Comparison of ENCODE assay signal across 8 cellular contexts in the genomic region with DNA sequence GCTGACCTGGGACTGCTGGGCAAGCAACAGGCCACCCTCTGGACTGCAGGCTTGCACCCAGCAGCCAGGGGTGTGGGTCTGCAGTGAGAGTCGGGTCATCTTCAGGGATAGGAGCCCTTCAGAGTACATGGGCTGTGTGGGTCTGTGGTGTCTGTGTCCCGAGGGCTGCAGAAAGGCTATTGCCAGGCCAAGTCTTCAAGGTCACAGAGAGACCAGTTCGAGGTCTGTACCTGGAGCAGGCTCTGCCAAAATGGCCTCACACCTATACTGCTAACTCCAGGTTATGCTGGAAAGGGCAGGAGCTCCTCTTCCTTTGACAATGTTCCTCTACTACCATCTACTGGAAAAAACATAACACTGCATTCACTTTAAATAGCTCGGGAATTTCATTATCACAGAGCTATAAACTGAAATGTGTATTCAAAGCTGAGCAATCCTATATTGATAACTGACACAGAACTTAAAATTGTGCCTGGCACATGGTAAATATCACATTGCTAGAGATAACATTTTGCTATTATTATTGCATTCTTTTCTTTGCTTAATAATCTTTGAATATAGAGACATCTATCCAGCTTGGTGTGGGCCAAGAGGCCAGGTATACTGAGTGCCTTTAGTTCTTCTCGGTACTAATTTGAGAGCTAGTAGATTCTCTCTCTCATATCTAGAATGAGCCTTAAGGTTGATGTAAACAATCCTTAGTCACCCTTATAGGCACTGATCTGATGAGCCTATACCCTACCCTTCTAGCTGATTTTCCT. TPM values are rescaled to one million over a fixed set of nuclear protein-coding genes. Genes with fewer than 3 reads are reported as not detected.
DNase-seq lines count a peak whose midpoint lies in the region; ATAC-seq and TF ChIP-seq lines count a peak whose summit lies in the region.

No MANE protein-coding gene starts in this region.

- no peak overlapping the region for H3K9ac ChIP-seq in endodermal cell (ENCODE audit: extremely low read depth, low read length, poor library complexity, severe bottlenecking)

- no peaks in the 10 kb centered on the region for H3K79me2 ChIP-seq in OCI-LY7 (ENCODE audit: insufficient read depth, low read depth, low read length)

- no peaks in the 10 kb centered on the region for H3K9me3 ChIP-seq in OCI-LY7 (ENCODE audit: low read length)
- no peaks in the 10 kb centered on the region for H3K9me3 ChIP-seq in endodermal cell (ENCODE audit: control insufficient read depth, low read length)

- H3K27me3 ChIP-seq in endodermal cell (ENCODE audit: control insufficient read depth, insufficient read depth, low read length, poor library complexity, severe bottlenecking), result peaks cover 38% of the 10 kb centered on the region

- no TSS peak for BruUV-seq in OCI-LY7 (replicated peaks; lab: Mats Ljungman, UMichigan)

- POLR2A ChIA-PET in OCI-LY7 (lab: Charles Lee), result interaction anchor here (0.5 to 0.8 kb wide), 3 partner anchors 9 to 227 kb away, joined by 3 read pairs; no protein-coding TSS in a partner anchor

- H3K4me3 ChIP-seq in OCI-LY7 (ENCODE audit: low read depth, low read length, poor library complexity, severe bottlenecking), result no peak overlapping the region
- no peak overlapping the region for H3K4me3 ChIP-seq in endodermal cell (ENCODE audit: low read length)

- peak; percentile 62 for ATAC-seq in GM18858 (IDR thresholded peaks at IDR 0.05; ENCODE audit: unreplicated experiment)
- no peak for ATAC-seq in HG02970 (IDR thresholded peaks at IDR 0.05; ENCODE audit: low FRiP score, unreplicated experiment)
- ATAC-seq in GM19397 (IDR thresholded peaks at IDR 0.05; ENCODE audit: unreplicated experiment), result no peak

- H3K27ac ChIP-seq in C4-2B (no peak overlapping the region), OCI-LY7 (ENCODE audit: low read depth, low read length, poor library complexity, severe bottlenecking) (no peak overlapping the region), endodermal cell (ENCODE audit: low read depth, low read length) (no peak overlapping the region)

- no peak overlapping the region for H3K27ac Mint-ChIP-seq in endodermal cell

- H3K4me3 Mint-ChIP-seq in endodermal cell, result no peak overlapping the region

- no peaks in the 10 kb centered on the region for H3K9me2 ChIP-seq in OCI-LY7 (ENCODE audit: insufficient read depth, low read length)

- intact Hi-C loops in OCI-LY7 (cut with micrococcal nuclease; ENCODE audit: unreplicated experiment), result loop anchor here (2.0 to 5.0 kb wide), 3 partner anchors 220 to 408 kb away; no protein-coding TSS in a partner anchor

- no peak overlapping the region for H3K4me2 ChIP-seq in OCI-LY7 (ENCODE audit: low read length)

- H3K36me3 ChIP-seq in OCI-LY7 (ENCODE audit: insufficient read depth, low read length) (no peaks in the 10 kb centered on the region), endodermal cell (ENCODE audit: control insufficient read depth, insufficient read depth, low read length) (no peaks in the 10 kb centered on the region)

- H3K27me3 Mint-ChIP-seq in endodermal cell (ENCODE audit: insufficient read depth), result peaks cover 47% of the 10 kb centered on the region

- no peaks in the 10 kb centered on the region for H3K4me1 Mint-ChIP-seq in endodermal cell

- H3K4me1 ChIP-seq in OCI-LY7 (ENCODE audit: insufficient read depth, low read length, poor library complexity, severe bottlenecking), result no peaks in the 10 kb centered on the region
- H3K4me1 ChIP-seq in endodermal cell (ENCODE audit: control insufficient read depth, insufficient read depth, low read length), result no peaks in the 10 kb centered on the region

- WGBS in endodermal cell (ENCODE audit: insufficient coverage in 1 of 2, insufficient read length in 1 of 2), 2 experiments, result 52 to 100% methylated on average over 1 to 5 of the region's 5 CpGs

- DNase-seq in HuH-7 (ENCODE audit: low spot score), result peak; percentile 66
- peak; percentile 27 for DNase-seq in OCI-LY7 (ENCODE audit: low spot score)
- DNase-seq in endodermal cell, result peak; percentile 73
- DNase-seq in myocyte (ENCODE audit: low read depth), result peak; percentile 48

- CTCF ChIA-PET in OCI-LY7 (lab: Charles Lee; ENCODE audit: unreplicated experiment), result interaction anchor here (0.7 to 1.5 kb wide), 2 partner anchors 278 to 411 kb away, joined by 3 to 4 read pairs; no protein-coding TSS in a partner anchor

- no peaks in the 10 kb centered on the region for H4K20me1 ChIP-seq in OCI-LY7 (ENCODE audit: insufficient read depth, low read length)

- no peaks in the 10 kb centered on the region for H3K36me3 Mint-ChIP-seq in endodermal cell (ENCODE audit: low read depth)

- peaks cover 4% of the 10 kb centered on the region for H3K9me3 Mint-ChIP-seq in endodermal cell

- H2AFZ ChIP-seq in OCI-LY7 (ENCODE audit: low read length), result no peak overlapping the region

- TF ChIP-seq CTCF in C4-2B (conservative IDR thresholded peaks at IDR 0.05), result peak; percentile 86
- peak; percentile 79 for TF ChIP-seq CTCF in OCI-LY7 (conservative IDR thresholded peaks at IDR 0.05; ENCODE audit: low read length)
- peak; percentile 90 for TF ChIP-seq CTCF in endodermal cell (conservative IDR thresholded peaks at IDR 0.05)

RNA-seq across cellular contexts. Expression of a gene that starts 6.9 kb away (rescaled TPM):
- total RNA-seq in OCI-LY7 (2014; rRNA removed; shearing (Covaris generic)), result not detected in 2 replicates
- total RNA-seq in OCI-LY7 (2022), result not detected in 2 replicates
- total RNA-seq in endodermal cell, result 10 to 100 TPM; 36.6 to 41.6 TPM
- polyA plus RNA-seq in endodermal cell (2013, experiment 1 of 2), result 40.1 TPM
- polyA plus RNA-seq in endodermal cell (2013, experiment 2 of 2), result 44.8 TPM
- 10.1 and 25.2 TPM in 2 replicates for total RNA-seq in myocyte
- polyA plus RNA-seq in myocyte (2012), result 2.5 TPM
